22 cellular contexts compared by ENCODE assay signal in genomic region chr3:23835807-23836206, GRCh38. TPM values are rescaled to one million over a fixed set of nuclear protein-coding genes. Genes with fewer than 3 reads are reported as not detected.
DNase-seq lines count a peak whose midpoint lies in the region; ATAC-seq, FAIRE-seq and TF ChIP-seq lines count a peak whose summit lies in the region.
"Had no signal": no experiment of that assay in that cellular context is flagged by ENCODE, and none has a peak within 500 bp of the region (broad histone marks: within the 10 kb centered on the region; RNA-seq: fewer than 3 reads in every experiment).

No MANE protein-coding gene starts in this region.

- dilution Hi-C loops in endothelial cell of umbilical vein (cut with MboI; ENCODE audit: extremely low pct_ligation_motif_present, low sequenced_read_pairs) = no loop called here

- H3K9me3 Mint-ChIP-seq in CD4-positive, alpha-beta T cell = no peaks in the 10 kb centered on the region

- no peaks in the 10 kb centered on the region for H3K9me3 ChIP-seq in CD4-positive, alpha-beta T cell (ENCODE audit: control insufficient read depth, low read length)
- H3K9me3 ChIP-seq in SK-N-MC (ENCODE audit: low read depth, low read length) (no peaks in the 10 kb centered on the region), endothelial cell of umbilical vein (replicated peaks; ENCODE audit: control insufficient read depth, insufficient read depth, low read length) (no peaks in the 10 kb centered on the region)
- H3K9me3 ChIP-seq: SK-N-SH had no signal

- H3K4me3 ChIP-seq in SK-N-MC (no peak overlapping the region), endothelial cell of umbilical vein (replicated peaks in 1 of 3; ENCODE audit: insufficient read depth in 1 of 3, low read depth in 1 of 3, low read length in 3 of 3) (no peak overlapping the region)

- H3K27ac Mint-ChIP-seq in CD4-positive, alpha-beta T cell = peak overlapping the region; percentile 2

- POLR2A ChIA-PET in CD4-positive, alpha-beta T cell (lab: Charles Lee) = no interaction called here
- POLR2A ChIA-PET in endothelial cell of umbilical vein (lab: Charles Lee) (no interaction called here), GM10248 (lab: Yijun Ruan, JAX) (no interaction called here)

- no peak for ATAC-seq in CD4-positive, alpha-beta T cell (ENCODE audit: poor library complexity)
- no peak for ATAC-seq in HG03571 (IDR thresholded peaks at IDR 0.05; ENCODE audit: unreplicated experiment)
- ATAC-seq: HepG2 had no signal

- no peak overlapping the region for H2AFZ ChIP-seq in endothelial cell of umbilical vein (ENCODE audit: low read depth, low read length)

- TF ChIP-seq CTCF in CD4-positive, alpha-beta T cell (IDR thresholded peaks at IDR 0.05) = no peak
- TF ChIP-seq CTCF in endothelial cell of umbilical vein (IDR thresholded peaks at IDR 0.05; ENCODE audit: extremely low read depth in 1 of 2, insufficient read depth in 1 of 2, low read depth in 1 of 2, low read length in 2 of 2) = no peak
- TF ChIP-seq CTCF in GM10248 (IDR thresholded peaks at IDR 0.05; ENCODE audit: control extremely low read depth, extremely low read depth, low read depth, missing control alignments) = no peak

- BruUV-seq in endothelial cell of umbilical vein (replicated peaks; lab: Mats Ljungman, UMichigan) = no TSS peak

- intact Hi-C loops in CD4-positive, alpha-beta T cell (cut with DNase I, micrococcal nuclease) = no loop called here
- intact Hi-C loops in endothelial cell of umbilical vein (cut with micrococcal nuclease) = no loop called here

- peaks cover 7% of the 10 kb centered on the region for H4K20me1 ChIP-seq in endothelial cell of umbilical vein (replicated peaks; ENCODE audit: control insufficient read depth, extremely low read depth, insufficient read depth, low read length)

- no peak for TF ChIP-seq POLR2A in endothelial cell of umbilical vein (IDR thresholded peaks at IDR 0.05; ENCODE audit: low read depth, low read length)

- no peaks in the 10 kb centered on the region for H3K36me3 Mint-ChIP-seq in CD4-positive, alpha-beta T cell (ENCODE audit: low read depth)

- no peaks in the 10 kb centered on the region for H3K27me3 Mint-ChIP-seq in CD4-positive, alpha-beta T cell

- H3K36me3 ChIP-seq in SK-N-MC (ENCODE audit: insufficient read depth, low read length) = no peaks in the 10 kb centered on the region
- no peaks in the 10 kb centered on the region for H3K36me3 ChIP-seq in endothelial cell of umbilical vein (ENCODE audit: control insufficient read depth in 2 of 2, extremely low read depth in 1 of 2, insufficient read depth in 2 of 2, low read length in 2 of 2)

- no peak overlapping the region for H3K4me2 ChIP-seq in endothelial cell of umbilical vein (ENCODE audit: insufficient read depth, low read length)
- H3K4me2 ChIP-seq: SK-N-SH had no signal

- no peak for FAIRE-seq in endothelial cell of umbilical vein (lab: Jason Lieb, UNC)
- FAIRE-seq: A204.1, HepG2, RCC 7860 had no signal

- H3K79me2 ChIP-seq in endothelial cell of umbilical vein (ENCODE audit: control insufficient read depth, insufficient read depth, low read length) = peaks cover 61% of the 10 kb centered on the region

- H3K27me3 ChIP-seq in CD4-positive, alpha-beta T cell (ENCODE audit: control insufficient read depth, insufficient read depth, low read length) = no peaks in the 10 kb centered on the region
- no peaks in the 10 kb centered on the region for H3K27me3 ChIP-seq in endothelial cell of umbilical vein (ENCODE audit: control insufficient read depth in 2 of 2, insufficient read depth in 2 of 2, low read length in 2 of 2)

- H3K9me1 ChIP-seq in endothelial cell of umbilical vein (replicated peaks; ENCODE audit: control insufficient read depth, extremely low read depth, insufficient read depth, low read length) = no peaks in the 10 kb centered on the region

- H3K9ac ChIP-seq in SK-N-MC (ENCODE audit: insufficient read length) (no peak overlapping the region), endothelial cell of umbilical vein (replicated peaks; ENCODE audit: extremely low read depth, insufficient read depth, low read length) (no peak overlapping the region)
- H3K9ac ChIP-seq: SK-N-SH had no signal

- H3K4me3 Mint-ChIP-seq in CD4-positive, alpha-beta T cell = no peak overlapping the region

- H3K27ac ChIP-seq in CD4-positive, alpha-beta T cell (ENCODE audit: low read depth, low read length) = no peak overlapping the region
- H3K27ac ChIP-seq in SK-N-MC (peak overlapping the region; percentile 11; the same call in 1 of the 2 replicates), endothelial cell of umbilical vein (ENCODE audit: insufficient read depth, low read depth, low read length) (no peak overlapping the region)
- H3K27ac ChIP-seq: C4-2B had no signal

- no peaks in the 10 kb centered on the region for H3K4me1 ChIP-seq in endothelial cell of umbilical vein (ENCODE audit: control insufficient read depth, extremely low read depth, insufficient read depth, low read length)

- DNase-seq in CD4-positive, alpha-beta T cell = no peak
- DNase-seq in SK-N-MC (ENCODE audit: low read depth, low spot score) (no peak), endothelial cell of umbilical vein (ENCODE audit: low read depth, low spot score) (peak; percentile 55), GM10248 (ENCODE audit: extremely low spot score) (no peak), NCI-H2081 (lab: John Stamatoyannopoulos, UW) (no peak), DMS 273 treated with DMSO at 0.1 percent for 48 hours (lab: John Stamatoyannopoulos, UW) (no peak)
- DNase-seq: Calu3, DMS153, DND-41, H7, NCI-H1105, NCI-H146, NCI-H2029, NCI-H2227 treated with DMSO at 0.1 percent for 48 hours, NCI-H69, SIG-M5 had no signal

- H3K4me1 Mint-ChIP-seq in CD4-positive, alpha-beta T cell (ENCODE audit: low read depth) = peaks cover 63% of the 10 kb centered on the region

- CTCF ChIA-PET in CD4-positive, alpha-beta T cell (lab: Charles Lee) = interaction anchor here (2.3 kb wide), 1 partner anchor 11 kb away, joined by 7 read pairs; no protein-coding TSS in a partner anchor
- CTCF ChIA-PET in endothelial cell of umbilical vein (lab: Charles Lee) (interaction anchor here (1.1 to 4.2 kb wide), 6 partner anchors 8 to 53 kb away, joined by 3 to 49 read pairs (median 6); no protein-coding TSS in a partner anchor), GM10248 (lab: Yijun Ruan, JAX) (interaction anchor here (1.3 to 3.5 kb wide), 4 partner anchors 10 to 38 kb away, joined by 3 to 19 read pairs (median 8); no protein-coding TSS in a partner anchor)

TF ChIP-seq in endothelial cell of umbilical vein, 7 proteins besides CTCF, POLR2A, EP300 and RAD21:
- TF ChIP-seq GATA2 (IDR thresholded peaks at IDR 0.05; ENCODE audit: insufficient read depth, insufficient read length, low read depth, low read length) (no peak), EZH2 (IDR thresholded peaks at IDR 0.05; ENCODE audit: borderline replicate concordance, low read depth, low read length, severe bottlenecking) (no peak), POLR2AphosphoS5 (IDR thresholded peaks at IDR 0.05; ENCODE audit: insufficient read depth, low read depth, low read length) (no peak), MYC (IDR thresholded peaks at IDR 0.05; ENCODE audit: low read depth, low read length) (no peak), FOS (IDR thresholded peaks at IDR 0.05; ENCODE audit: borderline replicate concordance, insufficient read depth, low read length) (no peak), MAX (IDR thresholded peaks at IDR 0.05; ENCODE audit: insufficient read depth, insufficient read length) (no peak), JUN (IDR thresholded peaks at IDR 0.05; ENCODE audit: borderline replicate concordance, insufficient read depth, insufficient read length, low read depth) (no peak)

RNA-seq across cellular contexts. Expression of gene UBE2E1, which starts 30.1 kb away (rescaled TPM):
- 10 to 100 TPM; 49.8 to 52.2 TPM for total RNA-seq in CD4-positive, alpha-beta T cell
- 114 TPM in 2 replicates for total RNA-seq in endothelial cell of umbilical vein
- polyA plus RNA-seq in endothelial cell of umbilical vein = 54.7 and 72.7 TPM in 2 replicates
- 85.2 and 94.6 TPM in 2 replicates for polyA plus RNA-seq in endothelial cell of umbilical vein (2011; cell fraction: cytosol; rRNA removed)
- 81.5 and 97.3 TPM in 2 replicates for polyA plus RNA-seq in endothelial cell of umbilical vein (2011; cell fraction: nucleus; rRNA removed)
- 104 and 137 TPM in 2 replicates for polyA plus RNA-seq in endothelial cell of umbilical vein (2012)
- polyA minus RNA-seq in endothelial cell of umbilical vein = 65.2 and 77.5 TPM in 2 replicates
- 18.4 TPM for polyA minus RNA-seq in endothelial cell of umbilical vein (2011; cell fraction: cytosol; rRNA and poly(A)+ RNA removed)
- 61.3 and 72.7 TPM in 2 replicates for polyA minus RNA-seq in endothelial cell of umbilical vein (2011; cell fraction: nucleus; rRNA and poly(A)+ RNA removed)
